ENCODE assay signal across 1 cellular context in genomic region chr9:91811024-91811909, GRCh38.
TF ChIP-seq lines count a peak whose summit lies in the region.

No MANE protein-coding gene starts in this region.

TF ChIP-seq in H1, 55 proteins besides CTCF, POLR2A, EP300 and RAD21 (continued from another document):
- TF ChIP-seq YY1 (IDR thresholded peaks at IDR 0.05; ENCODE audit: low read depth, low read length) (no peak), CHD2 (IDR thresholded peaks at IDR 0.05; ENCODE audit: low read length) (no peak), GTF2F1 (IDR thresholded peaks at IDR 0.05; ENCODE audit: borderline replicate concordance, low read depth, low read length) (no peak), CHD7 (IDR thresholded peaks at IDR 0.05; ENCODE audit: insufficient replicate concordance, low read length) (no peak), BRCA1 (IDR thresholded peaks at IDR 0.05; ENCODE audit: low read depth, low read length) (no peak), CTBP2 (IDR thresholded peaks at IDR 0.05; ENCODE audit: borderline replicate concordance, insufficient read depth, insufficient read length, low read length) (no peak), TEAD4 (IDR thresholded peaks at IDR 0.05; ENCODE audit: low read depth, low read length) (no peak)
